ENCODE assay signal across 1 cellular context in the genomic region with DNA sequence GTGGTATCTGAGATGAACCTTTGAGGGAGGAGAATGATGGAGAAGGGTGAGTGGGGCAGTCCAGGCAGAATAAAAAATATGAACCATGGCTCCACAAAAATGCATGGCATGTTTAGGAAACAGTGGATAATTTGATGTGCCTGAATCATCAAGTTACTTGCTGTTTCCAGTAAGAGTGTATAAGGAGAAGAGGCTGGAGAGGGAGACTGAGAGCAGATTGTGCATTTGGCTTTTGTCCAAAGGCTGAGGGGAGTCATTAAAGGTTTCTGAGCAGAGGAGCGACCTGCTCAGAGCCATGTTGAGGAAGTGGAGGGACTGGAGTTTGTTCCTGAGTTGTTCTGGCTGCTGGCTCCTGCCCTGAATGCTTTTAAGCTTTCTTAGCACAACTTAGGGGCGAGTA.
TF ChIP-seq lines count a peak whose summit lies in the region.

No MANE protein-coding gene starts in this region.

TF ChIP-seq in H1, 55 proteins besides CTCF, POLR2A, EP300 and RAD21:
- TF ChIP-seq BRCA1 (IDR thresholded peaks at IDR 0.05; ENCODE audit: low read depth, low read length) (no peak), SUZ12 (IDR thresholded peaks at IDR 0.05; ENCODE audit: low read length) (no peak), KDM4A (IDR thresholded peaks at IDR 0.05; ENCODE audit: low read depth, low read length, severe bottlenecking) (no peak), CBX8 (IDR thresholded peaks at IDR 0.05; ENCODE audit: borderline replicate concordance, low read depth, low read length) (no peak), BCL11A (IDR thresholded peaks at IDR 0.05; ENCODE audit: low read depth in 2 of 2, low read length in 2 of 2) (no peak), KDM1A (IDR thresholded peaks at IDR 0.05; ENCODE audit: borderline replicate concordance, low read length) (no peak), JUN (IDR thresholded peaks at IDR 0.05; ENCODE audit: low read depth, low read length) (no peak)
- TF ChIP-seq, protein P1, sequence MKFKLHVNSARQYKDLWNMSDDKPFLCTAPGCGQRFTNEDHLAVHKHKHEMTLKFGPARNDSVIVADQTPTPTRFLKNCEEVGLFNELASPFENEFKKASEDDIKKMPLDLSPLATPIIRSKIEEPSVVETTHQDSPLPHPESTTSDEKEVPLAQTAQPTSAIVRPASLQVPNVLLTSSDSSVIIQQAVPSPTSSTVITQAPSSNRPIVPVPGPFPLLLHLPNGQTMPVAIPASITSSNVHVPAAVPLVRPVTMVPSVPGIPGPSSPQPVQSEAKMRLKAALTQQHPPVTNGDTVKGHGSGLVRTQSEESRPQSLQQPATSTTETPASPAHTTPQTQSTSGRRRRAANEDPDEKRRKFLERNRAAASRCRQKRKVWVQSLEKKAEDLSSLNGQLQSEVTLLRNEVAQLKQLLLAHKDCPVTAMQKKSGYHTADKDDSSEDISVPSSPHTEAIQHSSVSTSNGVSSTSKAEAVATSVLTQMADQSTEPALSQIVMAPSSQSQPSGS (IDR thresholded peaks at IDR 0.05; ENCODE audit: low read length) = no peak
